10 cellular contexts compared by ENCODE assay signal in the genomic region with DNA sequence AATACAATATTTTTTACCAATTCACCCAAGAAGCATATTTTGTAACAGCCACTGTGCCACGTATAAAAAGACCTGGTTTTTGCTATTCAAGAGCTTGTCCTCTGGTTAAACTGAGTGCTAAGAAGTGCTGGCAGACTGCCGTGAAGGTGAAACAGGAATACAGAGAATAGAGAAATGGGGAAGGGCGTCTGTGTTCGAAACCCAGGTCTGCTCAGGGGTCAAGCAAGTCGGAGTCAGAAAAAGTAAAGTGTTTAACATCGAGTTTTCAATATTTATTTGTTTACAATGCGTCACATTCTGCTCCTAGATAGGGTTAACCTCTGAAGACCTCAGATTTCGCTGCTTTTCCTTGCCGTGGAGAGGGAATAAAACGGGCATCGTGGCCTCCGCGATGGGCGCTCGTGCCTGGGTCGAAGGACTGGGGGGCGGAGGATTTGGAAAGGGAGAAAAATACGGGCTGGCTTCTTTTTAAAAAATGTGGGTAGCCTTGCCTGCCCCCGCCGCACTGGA. TPM values are rescaled to one million over a fixed set of nuclear protein-coding genes. Genes with fewer than 3 reads are reported as not detected.
DNase-seq lines count a peak whose midpoint lies in the region; ATAC-seq and TF ChIP-seq lines count a peak whose summit lies in the region.
"Had no signal": no experiment of that assay in that cellular context is flagged by ENCODE, and none has a peak within 500 bp of the region (broad histone marks: within the 10 kb centered on the region; RNA-seq: fewer than 3 reads in every experiment).

No MANE protein-coding gene starts in this region.

- no peak for TF ChIP-seq CTCF in CD4-positive, alpha-beta T cell (IDR thresholded peaks at IDR 0.05)
- TF ChIP-seq CTCF in osteocyte (IDR thresholded peaks at IDR 0.05) = no peak

- H3K27ac ChIP-seq in CD4-positive, alpha-beta T cell (ENCODE audit: low read depth, low read length) = no peak overlapping the region
- H3K27ac ChIP-seq in ectodermal cell (ENCODE audit: insufficient read depth, low read depth, low read length, poor library complexity, severe bottlenecking) = no peak overlapping the region

- intact Hi-C loops in CD4-positive, alpha-beta T cell (cut with DNase I, micrococcal nuclease) = no loop called here

- POLR2A ChIA-PET in CD4-positive, alpha-beta T cell (lab: Charles Lee) = no interaction called here

- H3K4me3 ChIP-seq in MG63 = peak overlapping the region; percentile 35
- H3K4me3 ChIP-seq in ectodermal cell (ENCODE audit: insufficient read depth, low read depth, low read length) = peak overlapping the region; percentile 51

- H3K4me1 Mint-ChIP-seq in CD4-positive, alpha-beta T cell (ENCODE audit: low read depth) = peaks cover 7% of the 10 kb centered on the region
- peaks cover 14% of the 10 kb centered on the region for H3K4me1 Mint-ChIP-seq in osteocyte (ENCODE audit: unreplicated experiment)

- H3K4me3 Mint-ChIP-seq in CD4-positive, alpha-beta T cell = peak overlapping the region; percentile 57
- H3K4me3 Mint-ChIP-seq in osteocyte (ENCODE audit: unreplicated experiment) = peak overlapping the region; percentile 70

- peaks cover 5% of the 10 kb centered on the region for H3K4me1 ChIP-seq in ectodermal cell (ENCODE audit: control insufficient read depth, insufficient read depth, low read length)

- CTCF ChIA-PET in CD4-positive, alpha-beta T cell (lab: Charles Lee) = no interaction called here

- peaks cover 7% of the 10 kb centered on the region for H3K9me3 ChIP-seq in CD4-positive, alpha-beta T cell (ENCODE audit: control insufficient read depth, low read length)
- H3K9me3 ChIP-seq in MG63 (no peaks in the 10 kb centered on the region), ectodermal cell (ENCODE audit: control insufficient read depth, low read length) (peaks cover 2% of the 10 kb centered on the region)

- peaks cover 4% of the 10 kb centered on the region for H3K9me3 Mint-ChIP-seq in CD4-positive, alpha-beta T cell
- peaks cover 5% of the 10 kb centered on the region for H3K9me3 Mint-ChIP-seq in osteocyte (ENCODE audit: unreplicated experiment)

- no peaks in the 10 kb centered on the region for H3K36me3 Mint-ChIP-seq in CD4-positive, alpha-beta T cell (ENCODE audit: low read depth)
- H3K36me3 Mint-ChIP-seq in osteocyte (ENCODE audit: unreplicated experiment) = peaks cover 1% of the 10 kb centered on the region

- H3K36me3 ChIP-seq in MG63 = no peaks in the 10 kb centered on the region
- H3K36me3 ChIP-seq in ectodermal cell (ENCODE audit: control insufficient read depth, insufficient read depth, low read length) = no peaks in the 10 kb centered on the region

- H3K27me3 Mint-ChIP-seq in CD4-positive, alpha-beta T cell = peaks cover 65% of the 10 kb centered on the region
- H3K27me3 Mint-ChIP-seq in osteocyte (ENCODE audit: unreplicated experiment) = peaks cover 41% of the 10 kb centered on the region

- no peak for ATAC-seq in CD4-positive, alpha-beta T cell (ENCODE audit: poor library complexity)
- no peak for ATAC-seq in GM21526 (IDR thresholded peaks at IDR 0.05; ENCODE audit: low FRiP score, unreplicated experiment)
- no peak for ATAC-seq in HG02884 (IDR thresholded peaks at IDR 0.05; ENCODE audit: unreplicated experiment)

- 2 to 4% methylated on average over 19 to 20 of the region's 20 CpGs for WGBS in ectodermal cell, 2 experiments

- H3K27ac Mint-ChIP-seq in CD4-positive, alpha-beta T cell = no peak overlapping the region
- no peak overlapping the region for H3K27ac Mint-ChIP-seq in osteocyte (ENCODE audit: unreplicated experiment)

- H3K27me3 ChIP-seq in CD4-positive, alpha-beta T cell (ENCODE audit: control insufficient read depth, insufficient read depth, low read length) = peaks cover 33% of the 10 kb centered on the region
- peaks cover 36% of the 10 kb centered on the region for H3K27me3 ChIP-seq in MG63
- H3K27me3 ChIP-seq in ectodermal cell (ENCODE audit: control insufficient read depth, insufficient read depth, low read length, poor library complexity, severe bottlenecking) = peaks cover 55% of the 10 kb centered on the region

- no peak for DNase-seq in CD4-positive, alpha-beta T cell
- DNase-seq in MG63 (no peak), osteocyte (ENCODE audit: extremely low spot score, unreplicated experiment) (no peak), NCI-H146 (lab: John Stamatoyannopoulos, UW) (no peak)
- DNase-seq in activated CD4-positive, CD25-positive, alpha-beta regulatory T cell treated with anti-CD3 and anti-CD28 coated beads, Interleukin-2, amount 50 U/mL, for 72 hours = no peak
- DNase-seq: effector CD8-positive, alpha-beta T cell had no signal

RNA-seq across cellular contexts. Expression of a gene that starts 1.2 kb away (rescaled TPM):
- total RNA-seq in CD4-positive, alpha-beta T cell = 1 to 10 TPM; 1.1 to 1.5 TPM
- total RNA-seq in MG63 (2014; rRNA removed; shearing (Covaris generic); ENCODE audit: low replicate concordance) = not detected in 2 replicates
- 0.63 TPM for polyA plus RNA-seq in ectodermal cell (2013, experiment 1 of 4)
- polyA plus RNA-seq in ectodermal cell (2013, experiment 2 of 4) = 2.0 TPM
- 1.2 TPM for polyA plus RNA-seq in ectodermal cell (2013, experiment 3 of 4)
- 1.8 TPM for polyA plus RNA-seq in ectodermal cell (2013, experiment 4 of 4)
- not detected in 2 replicates for total RNA-seq in osteocyte
- total RNA-seq: T-helper 1 cell treated with Interleukin-12 subunit alpha and Interleukin-12 subunit beta and Interleukin-4 antibody, amounts not matched to agents 30 ng/mL and 1 ng/mL, for 36 hours had no signal
